ENCODE assay signal across 10 cellular contexts in the genomic region with DNA sequence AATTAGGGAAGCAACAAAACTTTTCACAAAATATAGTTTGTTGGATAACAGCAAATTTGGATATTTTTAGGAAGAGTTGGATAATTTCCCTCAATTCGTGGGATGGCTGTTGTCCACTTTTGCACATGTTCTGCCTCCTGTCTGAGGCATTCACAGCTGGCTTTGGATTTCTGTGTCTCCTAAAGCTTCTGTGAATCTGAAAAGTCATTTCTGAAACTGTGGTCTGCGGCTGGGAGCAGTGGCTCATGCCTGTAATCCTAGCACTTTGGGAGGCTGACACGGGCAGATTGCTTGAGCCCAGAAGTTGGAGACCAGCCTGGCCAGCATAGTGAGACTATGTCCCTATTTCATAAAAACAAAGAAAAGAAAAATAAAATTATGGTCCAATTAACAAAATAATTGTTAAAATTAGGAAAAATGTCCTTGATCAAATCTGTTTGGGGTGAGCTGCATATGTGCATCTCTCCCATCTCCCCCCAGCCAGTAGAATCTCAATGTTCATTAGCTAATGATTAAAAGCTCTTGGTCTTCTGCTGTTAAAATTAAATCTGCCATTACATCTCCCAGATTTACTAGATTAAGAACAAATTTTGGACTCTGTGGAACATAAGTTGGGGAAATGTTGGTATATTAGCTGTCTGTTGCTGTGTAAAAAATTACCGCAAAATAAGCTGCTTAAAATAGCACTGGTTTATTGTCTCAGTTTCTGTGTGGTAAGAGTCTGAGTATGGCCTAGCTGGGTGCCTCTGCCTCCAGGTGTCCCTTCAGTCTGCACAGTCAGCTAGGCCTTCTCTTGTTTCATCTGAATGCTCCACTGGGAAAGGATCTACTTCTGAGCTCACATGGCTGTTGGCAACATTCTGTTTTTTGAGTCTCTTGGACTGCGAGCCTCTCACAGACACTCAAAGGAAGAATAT.
A peak's percentile ranks its signal among the peaks of the same experiment; 100 is the strongest.
DNase-seq lines count a peak whose midpoint lies in the region; ATAC-seq, FAIRE-seq and TF ChIP-seq lines count a peak whose summit lies in the region.
"Had no signal": no experiment of that assay in that cellular context is flagged by ENCODE, and none has a peak within 500 bp of the region (broad histone marks: within the 10 kb centered on the region; RNA-seq: fewer than 3 reads in every experiment).

No MANE protein-coding gene starts in this region.

- ATAC-seq in GM19438 (IDR thresholded peaks at IDR 0.05; ENCODE audit: low read depth, unreplicated experiment), result peak; percentile 99
- peak; percentile 88 for ATAC-seq in HG03097 (IDR thresholded peaks at IDR 0.05; ENCODE audit: low FRiP score, unreplicated experiment)

- no peaks in the 10 kb centered on the region for H3K36me3 ChIP-seq in BE2C
- H3K36me3 ChIP-seq: neutrophil had no signal

- peak; percentile 21 for DNase-seq in D721Med (ENCODE audit: insufficient read length, low spot score)
- DNase-seq in NCI-H69 (lab: John Stamatoyannopoulos, UW), result peak; percentile 56
- DNase-seq in BE2C, result no peak
- DNase-seq in activated gamma-delta T cell treated with Interleukin-2 at 50 U/mL for 16 hours, result no peak
- no peak for DNase-seq in activated T-cell treated with anti-CD3 and anti-CD28 coated beads, Interleukin-2, amount 50 U/mL, for 1 hour
- DNase-seq in NCI-H748 (lab: John Stamatoyannopoulos, UW; ENCODE audit: unreplicated experiment), result no peak

- no peak overlapping the region for H3K4me3 ChIP-seq in BE2C (ENCODE audit: low read depth, low read length)
- H3K4me3 ChIP-seq: BLaER1 had no signal

- no peaks in the 10 kb centered on the region for H3K27me3 ChIP-seq in BE2C
- H3K27me3 ChIP-seq: BLaER1, neutrophil had no signal

- FAIRE-seq in D721Med (lab: Jason Lieb, UNC), result no peak

- H3K9me3 ChIP-seq in BE2C, result no peaks in the 10 kb centered on the region
- H3K9me3 ChIP-seq: BLaER1, neutrophil had no signal

- H3K4me1 ChIP-seq in BE2C, result no peaks in the 10 kb centered on the region
- H3K4me1 ChIP-seq: BLaER1 had no signal

- TF ChIP-seq CTCF in D721Med (IDR thresholded peaks at IDR 0.05; ENCODE audit: insufficient read depth, missing control alignments) (no peak), BE2C (IDR thresholded peaks at IDR 0.05; ENCODE audit: low read depth, low read length) (no peak)

Comparison
In these comparisons a context has a peak if more than half of its experiments do, and no peak if none do; other contexts are left out.
1. DNase-seq: peak in D721Med (single experiment) and NCI-H69 (single experiment); none in BE2C (single experiment), activated gamma-delta T cell treated with Interleukin-2 at 50 U/mL for 16 hours (single experiment), activated T-cell treated with anti-CD3 and anti-CD28 coated beads, Interleukin-2, amount 50 U/mL, for 1 hour (single experiment) and NCI-H748 (single experiment).